15 cellular contexts compared by ENCODE assay signal in genomic region chr3:125683067-125683844, GRCh38.
DNase-seq lines count a peak whose midpoint lies in the region; ATAC-seq and TF ChIP-seq lines count a peak whose summit lies in the region.
"Had no signal": no experiment of that assay in that cellular context is flagged by ENCODE, and none has a peak within 500 bp of the region (broad histone marks: within the 10 kb centered on the region; RNA-seq: fewer than 3 reads in every experiment).

No MANE protein-coding gene starts in this region.

- ATAC-seq in esophagus mucosa = peak; percentile 64
- ATAC-seq in HG03378 (IDR thresholded peaks at IDR 0.05; ENCODE audit: unreplicated experiment) = no peak
- no peak for ATAC-seq in T-cell (replicated peaks in 1 of 4)
- ATAC-seq: activated CD8-positive, alpha-beta T cell treated with anti-CD3 and anti-CD28 coated beads, Interleukin-2, amount 10 ng/mL, durations not matched to agents 7 days and 5 days had no signal

- no peak overlapping the region for H4K5ac ChIP-seq in mesendoderm (ENCODE audit: low read length)

- no peaks in the 10 kb centered on the region for H3K79me1 ChIP-seq in mesendoderm (ENCODE audit: low read length)

- no peak for TF ChIP-seq CTCF in brain microvascular endothelial cell (IDR thresholded peaks at IDR 0.05; ENCODE audit: low read depth, low read length, missing control alignments)
- no peak for TF ChIP-seq CTCF in OCI-LY7 (conservative IDR thresholded peaks at IDR 0.05; ENCODE audit: low read length)

- no peak overlapping the region for H3K18ac ChIP-seq in mesendoderm (ENCODE audit: low read length)

- intact Hi-C loops in OCI-LY7 (cut with micrococcal nuclease; ENCODE audit: unreplicated experiment) = no loop called here

- H3K9me2 ChIP-seq in OCI-LY7 (ENCODE audit: insufficient read depth, low read length) = no peaks in the 10 kb centered on the region

- no TSS peak for BruUV-seq in OCI-LY7 (replicated peaks; lab: Mats Ljungman, UMichigan)

- H3K23ac ChIP-seq in mesendoderm (ENCODE audit: low read length) = no peak overlapping the region

- H3K27ac ChIP-seq in mesendoderm (ENCODE audit: low read depth, low read length) (no peak overlapping the region), subcutaneous abdominal adipose tissue (ENCODE audit: low read depth, low read length) (peak overlapping the region; percentile 61), brain microvascular endothelial cell (no peak overlapping the region), OCI-LY7 (ENCODE audit: low read depth, low read length, poor library complexity, severe bottlenecking) (no peak overlapping the region)
- H3K27ac ChIP-seq: body of pancreas had no signal

- POLR2A ChIA-PET in T-cell (lab: Charles Lee) = interaction anchor here in 1 of 2 donors (0.7 kb wide), 1 partner anchor 256 kb away, joined by 14 read pairs; no protein-coding TSS in a partner anchor
- POLR2A ChIA-PET in OCI-LY7 (lab: Charles Lee) = no interaction called here

- no peaks in the 10 kb centered on the region for H3K4me1 Mint-ChIP-seq in T-cell

- DNase-seq in NCI-H2029 (lab: John Stamatoyannopoulos, UW) = peak; percentile 57
- peak; percentile 11 for DNase-seq in mesendoderm
- DNase-seq in brain microvascular endothelial cell = no peak
- no peak for DNase-seq in T-cell
- DNase-seq in OCI-LY7 (ENCODE audit: low spot score) = no peak
- DNase-seq: activated CD8-positive, alpha-beta T cell treated with anti-CD3 and anti-CD28 coated beads, Interleukin-2, amount 10 ng/mL, durations not matched to agents 7 days and 5 days; activated gamma-delta T cell; NCI-H1436; NCI-H526 treated with DMSO at 0.1 percent for 48 hours; SIG-M5 had no signal

- no peak overlapping the region for H2BK5ac ChIP-seq in mesendoderm (ENCODE audit: low read length)

- H3K4me3 ChIP-seq in mesendoderm (ENCODE audit: low read length) (no peak overlapping the region), subcutaneous abdominal adipose tissue (ENCODE audit: low read depth in 1 of 5, low read length in 5 of 5) (no peak overlapping the region), brain microvascular endothelial cell (ENCODE audit: low read depth, low read length) (no peak overlapping the region), OCI-LY7 (ENCODE audit: low read depth, low read length, poor library complexity, severe bottlenecking) (no peak overlapping the region)
- H3K4me3 ChIP-seq: body of pancreas had no signal

- no peak overlapping the region for H4K8ac ChIP-seq in mesendoderm (ENCODE audit: low read depth, low read length)

- CTCF ChIA-PET in T-cell (lab: Charles Lee) (no interaction called here), OCI-LY7 (lab: Charles Lee; ENCODE audit: unreplicated experiment) (no interaction called here)

- H3K56ac ChIP-seq in mesendoderm (ENCODE audit: low read length) = no peak overlapping the region

- H3K27me3 Mint-ChIP-seq in T-cell = peaks cover 13 to 17% of the 10 kb centered on the region in 2 donors

- H3K4me2 ChIP-seq in mesendoderm (ENCODE audit: low read length) = no peak overlapping the region
- no peak overlapping the region for H3K4me2 ChIP-seq in OCI-LY7 (ENCODE audit: low read length)

- no peaks in the 10 kb centered on the region for H3K36me3 Mint-ChIP-seq in T-cell

- H3K4ac ChIP-seq in mesendoderm (ENCODE audit: low read depth, low read length) = no peak overlapping the region

- H3K9ac ChIP-seq in mesendoderm (ENCODE audit: low read length) = no peak overlapping the region
- peak overlapping the region in 2 of 5 donors; percentile 13 to 24 for H3K9ac ChIP-seq in subcutaneous abdominal adipose tissue (ENCODE audit: low read length in 5 of 5)

- H3K79me2 ChIP-seq in mesendoderm (ENCODE audit: control insufficient read depth, insufficient read depth, low read length) (no peaks in the 10 kb centered on the region), OCI-LY7 (ENCODE audit: insufficient read depth, low read depth, low read length) (no peaks in the 10 kb centered on the region)

- H3K36me3 ChIP-seq in mesendoderm (ENCODE audit: control insufficient read depth, insufficient read depth, low read length) (no peaks in the 10 kb centered on the region), subcutaneous abdominal adipose tissue (ENCODE audit: control insufficient read depth in 5 of 5, insufficient read depth in 5 of 5, low read length in 5 of 5) (no peaks in the 10 kb centered on the region), brain microvascular endothelial cell (replicated peaks) (no peaks in the 10 kb centered on the region), OCI-LY7 (ENCODE audit: insufficient read depth, low read length) (no peaks in the 10 kb centered on the region)
- H3K36me3 ChIP-seq: BE2C had no signal

- WGBS in mesendoderm (ENCODE audit: extremely low coverage, insufficient coverage, low lambda C conversion rate) = no CpG with 5 or more reads among the region's 9 CpGs

- no peak overlapping the region for H3K4me3 Mint-ChIP-seq in T-cell
- H3K4me3 Mint-ChIP-seq: activated CD8-positive, alpha-beta T cell treated with anti-CD3 and anti-CD28 coated beads, Interleukin-2, amount 10 ng/mL, durations not matched to agents 7 days and 5 days had no signal

- H2AFZ ChIP-seq in OCI-LY7 (ENCODE audit: low read length) = no peak overlapping the region

- no peaks in the 10 kb centered on the region for H4K20me1 ChIP-seq in OCI-LY7 (ENCODE audit: insufficient read depth, low read length)

- no peak overlapping the region for H2BK15ac ChIP-seq in mesendoderm (replicated peaks; ENCODE audit: low read depth)

- in situ Hi-C loops in brain microvascular endothelial cell (cut with HindIII; ENCODE audit: low pct_ligation_motif_present, low sequenced_read_pairs) = no loop called here

- no peak overlapping the region for H3K27ac Mint-ChIP-seq in T-cell
- H3K27ac Mint-ChIP-seq: activated CD8-positive, alpha-beta T cell treated with anti-CD3 and anti-CD28 coated beads, Interleukin-2, amount 10 ng/mL, durations not matched to agents 7 days and 5 days had no signal

- H2AK5ac ChIP-seq in mesendoderm (ENCODE audit: low read length) = no peak overlapping the region

- no peak overlapping the region for H2BK120ac ChIP-seq in mesendoderm (ENCODE audit: low read depth, low read length)

- H3K4me1 ChIP-seq in mesendoderm (ENCODE audit: control insufficient read depth, low read depth, low read length) = no peaks in the 10 kb centered on the region
- H3K4me1 ChIP-seq in subcutaneous abdominal adipose tissue (ENCODE audit: control insufficient read depth in 5 of 5, insufficient read depth in 5 of 5, low read length in 5 of 5) = peaks cover 0 to 20% (median 11%) of the 10 kb centered on the region in 5 donors
- no peaks in the 10 kb centered on the region for H3K4me1 ChIP-seq in OCI-LY7 (ENCODE audit: insufficient read depth, low read length, poor library complexity, severe bottlenecking)
- H3K4me1 ChIP-seq: BE2C, body of pancreas had no signal

- no peaks in the 10 kb centered on the region for H3K9me3 Mint-ChIP-seq in T-cell

- no peaks in the 10 kb centered on the region for H3K27me3 ChIP-seq in mesendoderm (ENCODE audit: insufficient read depth, low read length, poor library complexity)
- H3K27me3 ChIP-seq in subcutaneous abdominal adipose tissue (ENCODE audit: control insufficient read depth in 5 of 5, insufficient read depth in 4 of 5, low read length in 5 of 5) = no peaks in the 10 kb centered on the region
- no peaks in the 10 kb centered on the region for H3K27me3 ChIP-seq in brain microvascular endothelial cell (replicated peaks)
- H3K27me3 ChIP-seq: BE2C, body of pancreas had no signal

- H3K9me3 ChIP-seq in subcutaneous abdominal adipose tissue (ENCODE audit: control insufficient read depth in 5 of 5, low read length in 5 of 5) (no peaks in the 10 kb centered on the region), OCI-LY7 (ENCODE audit: low read length) (no peaks in the 10 kb centered on the region)
- H3K9me3 ChIP-seq: BE2C, body of pancreas had no signal

Comparison
In these comparisons a context has a peak if more than half of its experiments do, and no peak if none do; other contexts are left out.
1. DNase-seq: peak in NCI-H2029 (single experiment) and mesendoderm (single experiment); none in brain microvascular endothelial cell (single experiment), T-cell (0 of 34) and OCI-LY7 (single experiment).